ENCODE assay signal across 8 cellular contexts in the genomic region with DNA sequence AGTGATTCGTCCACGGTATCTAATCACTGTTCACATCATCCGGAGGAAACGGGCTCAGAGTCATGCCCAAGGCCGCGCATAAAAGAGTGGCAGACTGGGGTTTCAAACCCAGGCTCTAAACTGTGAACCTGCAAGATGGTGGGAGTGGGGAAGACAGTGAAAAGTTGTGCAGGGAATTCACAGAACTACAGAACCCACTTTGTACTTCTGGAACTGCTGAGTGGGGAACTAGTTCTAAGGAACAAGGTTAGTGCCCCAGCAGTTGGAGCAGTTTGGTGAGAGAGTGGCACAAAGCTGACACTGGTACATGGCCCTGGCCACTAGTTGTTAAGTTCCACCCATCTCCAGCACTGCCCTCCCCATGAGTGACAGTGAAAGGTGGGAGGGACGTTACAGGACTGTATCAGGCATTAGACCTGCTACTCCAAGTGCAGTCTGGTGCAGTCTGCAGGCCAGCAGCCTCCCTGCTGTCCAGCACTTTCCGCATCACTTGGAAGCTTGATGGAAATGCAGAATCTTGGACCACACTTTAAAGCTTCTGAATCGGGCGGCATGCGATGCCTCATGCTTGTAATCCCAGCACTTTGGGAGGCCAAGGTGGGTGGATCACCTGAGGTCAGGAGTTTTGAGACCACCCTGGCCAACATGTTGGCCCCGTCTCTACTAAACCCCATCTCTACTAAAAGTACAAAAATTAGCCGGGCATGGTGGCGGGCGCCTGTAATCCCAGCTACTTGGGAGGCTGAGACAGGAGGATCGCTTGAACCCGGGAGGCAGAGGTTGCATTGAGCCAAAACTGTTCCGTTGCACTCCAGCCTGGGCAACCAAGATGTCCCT. TPM values are rescaled to one million over a fixed set of nuclear protein-coding genes. Genes with fewer than 3 reads are reported as not detected.
DNase-seq lines count a peak whose midpoint lies in the region; ATAC-seq, FAIRE-seq and TF ChIP-seq lines count a peak whose summit lies in the region.

No MANE protein-coding gene starts in this region.

- peak overlapping the region; percentile 97 for H3K27ac ChIP-seq in CD4-positive, alpha-beta T cell (ENCODE audit: low read depth, low read length)
- H3K27ac ChIP-seq in GM12878 (ENCODE audit: control insufficient read depth, insufficient read depth) (peak overlapping the region; percentile 97), skeletal muscle tissue (ENCODE audit: low read depth, low read length) (peak overlapping the region; percentile 98)

- H3K4me3 ChIP-seq in HAP-1 (peak overlapping the region; percentile 27), GM12878 (peak overlapping the region; percentile 60), iPS-18c (ENCODE audit: insufficient read depth, low read depth, low read length) (peak overlapping the region; percentile 11; the same call in 1 of the 2 replicates), skeletal muscle tissue (ENCODE audit: low read length in 3 of 3) (peak overlapping the region; percentile 41 to 72 (median 49))

- TF ChIP-seq EP300 in GM12878 (IDR thresholded peaks at IDR 0.05; ENCODE audit: borderline replicate concordance in 1 of 2, control insufficient read depth in 1 of 2, low read depth in 2 of 2, low read length in 2 of 2) = no peak

- WGBS in GM12878 (ENCODE audit: insufficient coverage, insufficient replicate concordance, low lambda C conversion rate, missing lambda C conversion rate) = 60% methylated on average over 18 of the region's 18 CpGs

- no peak for TF ChIP-seq CTCF in CD4-positive, alpha-beta T cell (IDR thresholded peaks at IDR 0.05)
- TF ChIP-seq CTCF in GM12878 (IDR thresholded peaks at IDR 0.05 in 2 of 3, conservative IDR thresholded peaks at IDR 0.05 in 1 of 3; ENCODE audit: control insufficient read depth in 2 of 3, extremely low read depth in 1 of 3, insufficient read depth in 1 of 3, low read depth in 3 of 3, low read length in 3 of 3) = no peak

- ATAC-seq in CD4-positive, alpha-beta T cell (ENCODE audit: poor library complexity) = peak; percentile 21
- ATAC-seq in GM12878 (peak; percentile 28), HG03432 (IDR thresholded peaks at IDR 0.05; ENCODE audit: unreplicated experiment) (no peak)

- H2AFZ ChIP-seq in GM12878 (ENCODE audit: control insufficient read depth, low read depth, low read length) = peak overlapping the region; percentile 56

- peaks cover 15% of the 10 kb centered on the region for H3K4me1 ChIP-seq in HAP-1
- peaks cover 38% of the 10 kb centered on the region for H3K4me1 ChIP-seq in GM12878 (ENCODE audit: control insufficient read depth, insufficient read depth, low read length)
- peaks cover 19 to 29% (median 21%) of the 10 kb centered on the region in 3 donors for H3K4me1 ChIP-seq in skeletal muscle tissue (ENCODE audit: control insufficient read depth in 3 of 3, insufficient read depth in 3 of 3, low read length in 3 of 3)

- POLR2A ChIA-PET in CD4-positive, alpha-beta T cell (lab: Charles Lee) = interaction anchor here (0.6 to 15.8 kb wide), 33 partner anchors 8 to 706 kb away, joined by 3 to 932 read pairs (median 5); a partner anchor contains a TSS
- POLR2A ChIA-PET in GM12878 (lab: Charles Lee) = interaction anchor here (0.6 to 13.8 kb wide), 19 partner anchors 10 to 419 kb away, joined by 3 to 263 read pairs (median 7); a partner anchor contains a TSS

- no peaks in the 10 kb centered on the region for H3K27me3 ChIP-seq in CD4-positive, alpha-beta T cell (ENCODE audit: control insufficient read depth, insufficient read depth, low read length)
- H3K27me3 ChIP-seq in HAP-1 (ENCODE audit: low read depth) = no peaks in the 10 kb centered on the region
- no peaks in the 10 kb centered on the region for H3K27me3 ChIP-seq in GM12878 (replicated peaks in 1 of 2; ENCODE audit: control insufficient read depth in 2 of 2, insufficient read depth in 2 of 2, low read length in 1 of 2)
- no peaks in the 10 kb centered on the region for H3K27me3 ChIP-seq in skeletal muscle tissue (ENCODE audit: control insufficient read depth in 3 of 3, insufficient read depth in 3 of 3, low read length in 3 of 3)

- CTCF ChIA-PET in CD4-positive, alpha-beta T cell (lab: Charles Lee) = interaction anchor here (0.6 to 5.6 kb wide), 16 partner anchors 10 to 231 kb away, joined by 3 to 55 read pairs (median 6); a partner anchor contains a TSS
- CTCF ChIA-PET in GM12878 (lab: Yijun Ruan, JAX) = interaction anchor here (0.6 to 7.3 kb wide), 24 partner anchors 8 to 419 kb away, joined by 3 to 111 read pairs (median 4); a partner anchor contains a TSS

- H3K36me3 Mint-ChIP-seq in CD4-positive, alpha-beta T cell (ENCODE audit: low read depth) = peaks cover 15% of the 10 kb centered on the region

- peak overlapping the region; percentile 96 for H3K4me2 ChIP-seq in GM12878 (ENCODE audit: control insufficient read depth, insufficient read depth)

- H3K36me3 ChIP-seq in HAP-1 (replicated peaks) (no peaks in the 10 kb centered on the region), GM12878 (ENCODE audit: control insufficient read depth in 2 of 2, insufficient read depth in 2 of 2, low read length in 1 of 2) (no peaks in the 10 kb centered on the region), skeletal muscle tissue (ENCODE audit: control insufficient read depth in 3 of 3, insufficient read depth in 3 of 3, low read length in 3 of 3) (no peaks in the 10 kb centered on the region)

- H4K20me1 ChIP-seq in GM12878 (ENCODE audit: control insufficient read depth, insufficient read depth) = no peaks in the 10 kb centered on the region

- in situ Hi-C loops in HAP-1 (cut with MboI; ENCODE audit: low sequenced_read_pairs) = loop anchor here (10.0 kb wide), 3 partner anchors 59 to 419 kb away; a partner anchor contains a TSS
- in situ Hi-C loops in SK-MEL-5 (cut with HindIII; ENCODE audit: low pct_unique_long_range_greater_than_20kb, low sequenced_read_pairs) = no loop called here
- in situ Hi-C loops in GM12878 (cut with MboI) = no loop called here

- peak; percentile 27 for FAIRE-seq in GM12878 (lab: Jason Lieb, UNC)

- no peaks in the 10 kb centered on the region for H3K9me3 ChIP-seq in CD4-positive, alpha-beta T cell (ENCODE audit: control insufficient read depth, low read length)
- H3K9me3 ChIP-seq in HAP-1 = no peaks in the 10 kb centered on the region
- H3K9me3 ChIP-seq in GM12878 (replicated peaks; ENCODE audit: control insufficient read depth, insufficient read depth, low read length) = no peaks in the 10 kb centered on the region
- H3K9me3 ChIP-seq in iPS-18c (ENCODE audit: control insufficient read depth, insufficient read depth, low read length) = no peaks in the 10 kb centered on the region
- no peaks in the 10 kb centered on the region for H3K9me3 ChIP-seq in skeletal muscle tissue (ENCODE audit: control insufficient read depth in 3 of 3, low read length in 3 of 3)

- H3K27me3 Mint-ChIP-seq in CD4-positive, alpha-beta T cell = no peaks in the 10 kb centered on the region

- intact Hi-C loops in CD4-positive, alpha-beta T cell (cut with DNase I, micrococcal nuclease) = loop anchor here (2.0 kb wide), 1 partner anchor 47 kb away; a partner anchor contains a TSS
- intact Hi-C loops in GM12878 (cut with micrococcal nuclease; ENCODE audit: unreplicated experiment) = loop anchor here (2.0 to 5.0 kb wide), 3 partner anchors 37 to 159 kb away; a partner anchor contains a TSS

- RAD21 ChIA-PET in GM12878 (lab: Charles Lee; ENCODE audit: unreplicated experiment) = interaction anchor here (0.6 to 9.2 kb wide), 25 partner anchors 11 to 419 kb away, joined by 3 to 132 read pairs (median 7); a partner anchor contains a TSS

- peak; percentile 83 for TF ChIP-seq POLR2A in GM12878 (IDR thresholded peaks at IDR 0.05; ENCODE audit: low read depth, low read length)

- H3K27ac Mint-ChIP-seq in CD4-positive, alpha-beta T cell = peak overlapping the region; percentile 99

- SMC1A ChIA-PET in GM12878 (lab: Charles Lee; ENCODE audit: uncharacterized antibody, unreplicated experiment) = interaction anchor here (0.9 to 13.4 kb wide), 17 partner anchors 11 to 419 kb away, joined by 3 to 311 read pairs (median 6); a partner anchor contains a TSS

- no peak for TF ChIP-seq RAD21 in GM12878 (IDR thresholded peaks at IDR 0.05; ENCODE audit: insufficient read depth, low read depth, low read length)

- peak overlapping the region; percentile 99 for H3K4me3 Mint-ChIP-seq in CD4-positive, alpha-beta T cell

- no TSS peak for BruUV-seq in GM12878 (replicated peaks; lab: Mats Ljungman, UMichigan)

- H3K79me2 ChIP-seq in GM12878 (ENCODE audit: control insufficient read depth, insufficient read depth, low read length) = peaks cover 18% of the 10 kb centered on the region

- DNase-seq in CD4-positive, alpha-beta T cell = peak in 7 of 10 experiments; percentile 24 to 57 (median 39)
- DNase-seq in HAP-1 (ENCODE audit: low spot score in 2 of 2) = peak in 1 of 2 experiments; percentile 40
- DNase-seq in SK-MEL-5 (ENCODE audit: low read depth, low spot score) = peak; percentile 69
- DNase-seq in GM12878 (ENCODE audit: low read depth, low spot score) = no peak
- no peak for DNase-seq in NCI-H526 treated with DMSO at 0.1 percent for 48 hours (lab: John Stamatoyannopoulos, UW)

- no peaks in the 10 kb centered on the region for H3K9me3 Mint-ChIP-seq in CD4-positive, alpha-beta T cell

- H3K4me1 Mint-ChIP-seq in CD4-positive, alpha-beta T cell (ENCODE audit: low read depth) = peaks cover 49% of the 10 kb centered on the region

- H3K9ac ChIP-seq in GM12878 (ENCODE audit: control insufficient read depth, insufficient read depth, low read length) (peak overlapping the region; percentile 92), skeletal muscle tissue (ENCODE audit: low read depth in 1 of 3, low read length in 3 of 3) (peak overlapping the region; percentile 74 to 92 (median 91))

RNA-seq across cellular contexts. Expression of a gene that starts 47.3 kb away (rescaled TPM):
- total RNA-seq in CD4-positive, alpha-beta T cell = 10 to 100 TPM; 16.9 to 18.4 TPM
- total RNA-seq in SK-MEL-5 (2014; rRNA removed; shearing (Covaris generic)) = 24.3 and 27.3 TPM in 2 replicates
- 21.6 and 22.1 TPM in 2 replicates for polyA plus RNA-seq in SK-MEL-5 (2015; cell fraction: cytosol; rRNA removed)
- polyA plus RNA-seq in SK-MEL-5 (2015; cell fraction: nucleus; rRNA removed) = 30.4 and 39.8 TPM in 2 replicates
- 31.6 and 43.1 TPM in 2 replicates for total RNA-seq in GM12878 (2013; cell fraction: nucleolus; rRNA removed)
- total RNA-seq in GM12878 (2014; rRNA removed) (14.2 and 16.9 TPM in 2 replicates), GM12878 (2014; rRNA removed; fragmentation: Illumina TruSeq; extraction: Trizol) (11.4 and 12.0 TPM in 2 replicates), GM12878 (2021) (13.0 and 16.6 TPM in 2 replicates), skeletal muscle tissue (19.8 TPM)
- polyA plus RNA-seq in GM12878 (2011; ENCODE audit: low read depth) = 4.0 TPM
- polyA plus RNA-seq in GM12878 (2011; rRNA removed) (10.0 and 11.1 TPM in 2 replicates), GM12878 (2014; fragmentation: Illumina TruSeq; extraction: Trizol) (11.6 and 13.4 TPM in 2 replicates), GM12878 (2014; fragmentation: Nextera tagmentation; extraction: Ambion mirVana) (1 to 10 TPM; 5.5 to 7.3 TPM), GM12878 (2014; rRNA removed) (10.3 and 13.2 TPM in 2 replicates), GM12878 (2016; fragmentation: Nextera tagmentation; extraction: Ambion mirVana) (10 to 100 TPM; 17.3 to 19.8 TPM)
- 8.8 and 10.2 TPM in 2 replicates for polyA plus RNA-seq in GM12878 (2011; cell fraction: cytosol; rRNA removed)
- 17.4 and 18.8 TPM in 2 replicates for polyA plus RNA-seq in GM12878 (2011; cell fraction: nucleus; rRNA removed)
- polyA plus RNA-seq in GM12878 (2012) = 6.2 and 9.2 TPM in 2 replicates
- polyA minus RNA-seq in GM12878 (2011; rRNA and poly(A)+ RNA removed) = 53.6 and 54.5 TPM in 2 replicates
- polyA minus RNA-seq in GM12878 (2011; cell fraction: cytosol; rRNA and poly(A)+ RNA removed) = 12.6 and 16.2 TPM in 2 replicates
- 22.2 and 31.8 TPM in 2 replicates for polyA minus RNA-seq in GM12878 (2011; cell fraction: nucleus; rRNA and poly(A)+ RNA removed)

RNA-seq across cellular contexts. Expression of a gene that starts 56.3 kb away (rescaled TPM):
- total RNA-seq in CD4-positive, alpha-beta T cell = 100 to 1,000 TPM; 228 to 233 TPM
- total RNA-seq in SK-MEL-5 (2014; rRNA removed; shearing (Covaris generic)) = 37.9 and 43.9 TPM in 2 replicates
- polyA plus RNA-seq in SK-MEL-5 (2015; cell fraction: cytosol; rRNA removed) = 414 and 471 TPM in 2 replicates
- 119 and 124 TPM in 2 replicates for polyA plus RNA-seq in SK-MEL-5 (2015; cell fraction: nucleus; rRNA removed)
- 26.7 and 27.7 TPM in 2 replicates for total RNA-seq in GM12878 (2013; cell fraction: nucleolus; rRNA removed)
- total RNA-seq in GM12878 (2014; rRNA removed) (64.0 and 84.2 TPM in 2 replicates), GM12878 (2014; rRNA removed; fragmentation: Illumina TruSeq; extraction: Trizol) (45.5 and 47.3 TPM in 2 replicates), GM12878 (2021) (494 and 497 TPM in 2 replicates), skeletal muscle tissue (45.4 TPM)
- polyA plus RNA-seq in GM12878 (2011; ENCODE audit: low read depth) = 211 TPM
- polyA plus RNA-seq in GM12878 (2011; rRNA removed) (83.5 and 121 TPM in 2 replicates), GM12878 (2014; fragmentation: Illumina TruSeq; extraction: Trizol) (304 and 338 TPM in 2 replicates), GM12878 (2014; fragmentation: Nextera tagmentation; extraction: Ambion mirVana) (10 to 100 TPM; 24.4 to 28.9 TPM), GM12878 (2014; rRNA removed) (221 and 272 TPM in 2 replicates), GM12878 (2016; fragmentation: Nextera tagmentation; extraction: Ambion mirVana) (100 to 1,000 TPM; 138 to 259 TPM)
- polyA plus RNA-seq in GM12878 (2011; cell fraction: cytosol; rRNA removed) = 149 and 196 TPM in 2 replicates
- polyA plus RNA-seq in GM12878 (2011; cell fraction: nucleus; rRNA removed) = 123 and 173 TPM in 2 replicates
- 433 and 458 TPM in 2 replicates for polyA plus RNA-seq in GM12878 (2012)
- polyA minus RNA-seq in GM12878 (2011; rRNA and poly(A)+ RNA removed) = 85.5 and 116 TPM in 2 replicates
- 83.9 and 87.5 TPM in 2 replicates for polyA minus RNA-seq in GM12878 (2011; cell fraction: cytosol; rRNA and poly(A)+ RNA removed)
- polyA minus RNA-seq in GM12878 (2011; cell fraction: nucleus; rRNA and poly(A)+ RNA removed) = 37.4 and 58.0 TPM in 2 replicates

Comparison
In these comparisons a context has a peak if more than half of its experiments do, and no peak if none do; other contexts are left out.
1. DNase-seq: peak in CD4-positive, alpha-beta T cell (7 of 10) and SK-MEL-5 (single experiment); none in GM12878 (single experiment) and NCI-H526 treated with DMSO at 0.1 percent for 48 hours (single experiment).
2. Peak in every context shown above with its lines, with median percentiles within 50 percentile points of each other: H3K27ac ChIP-seq and H3K4me3 ChIP-seq.